ENCODE assay signal across 31 cellular contexts in genomic region chr13:91601273-91601672, GRCh38.
DNase-seq lines count a peak whose midpoint lies in the region; ATAC-seq, FAIRE-seq and TF ChIP-seq lines count a peak whose summit lies in the region.
"Had no signal": no experiment of that assay in that cellular context is flagged by ENCODE, and none has a peak within 500 bp of the region (broad histone marks: within the 10 kb centered on the region; RNA-seq: fewer than 3 reads in every experiment).

No MANE protein-coding gene starts in this region.

- POLR2A ChIA-PET in K562 (lab: Yijun Ruan, JAX) = interaction anchor here (1.1 kb wide), 1 partner anchor 353 kb away, joined by 3 read pairs; no protein-coding TSS in a partner anchor

- WGBS in K562 (ENCODE audit: insufficient coverage, low coverage, missing lambda C conversion rate) = 0% methylated on average over 9 of the region's 9 CpGs

- H3K4me1 ChIP-seq in K562 (replicated peaks in 1 of 2; ENCODE audit: control insufficient read depth in 2 of 2, insufficient read depth in 2 of 2, low read length in 2 of 2) = no peaks in the 10 kb centered on the region
- H3K4me1 ChIP-seq: A549; BE2C; BLaER1; BLaER1 treated with 17β-estradiol and CSF1 and Interleukin-3, amounts not matched to agents 10 nM and 100 nM; Caco-2 had no signal

- no peak for FAIRE-seq in K562 (lab: Jason Lieb, UNC)
- FAIRE-seq: A204.1, A549, D721Med had no signal

- ATAC-seq in K562 (peak; percentile 52; the same call in 2 of the 3 replicates), HG03565 (IDR thresholded peaks at IDR 0.05; ENCODE audit: unreplicated experiment) (no peak)
- ATAC-seq: A549; CD8-positive, alpha-beta T cell had no signal

- no peak for TF ChIP-seq RAD21 in K562 (CRISPR knock-in tag; conservative IDR thresholded peaks at IDR 0.05 in 1 of 2, IDR thresholded peaks at IDR 0.05 in 1 of 2)

- TF ChIP-seq POLR2A in K562 (conservative IDR thresholded peaks at IDR 0.05) = no peak

- TF ChIP-seq CTCF in K562 (IDR thresholded peaks at IDR 0.05 in 2 of 3, conservative IDR thresholded peaks at IDR 0.05 in 1 of 3; ENCODE audit: insufficient read depth in 2 of 3, low read depth in 1 of 3, low read length in 3 of 3) = no peak

- no peaks in the 10 kb centered on the region for H3K79me2 ChIP-seq in K562 (ENCODE audit: control insufficient read depth, insufficient read depth, low read length)

- no peaks in the 10 kb centered on the region for H3K9me3 ChIP-seq in K562 (replicated peaks; ENCODE audit: control insufficient read depth, insufficient read depth, low read depth, low read length)
- H3K9me3 ChIP-seq: A549; BE2C; BLaER1; BLaER1 treated with 17β-estradiol and CSF1 and Interleukin-3, amounts not matched to agents 10 nM and 100 nM; Caco-2 had no signal

- no peak overlapping the region for H3K4me2 ChIP-seq in K562 (ENCODE audit: insufficient read depth, low read length)
- H3K4me2 ChIP-seq: A549; BLaER1; BLaER1 treated with 17β-estradiol and CSF1 and Interleukin-3, amounts not matched to agents 10 nM and 100 nM had no signal

- in situ Hi-C loops in K562 (cut with MboI) = no loop called here

- peak; percentile 4 for DNase-seq in NCI-H69 (lab: John Stamatoyannopoulos, UW)
- DNase-seq in K562 (ENCODE audit: extremely low read depth in 1 of 4, low spot score in 3 of 4) = no peak
- DNase-seq in NCI-H748 treated with DMSO at 0.1 percent for 48 hours (lab: John Stamatoyannopoulos, UW) = no peak
- DNase-seq: 8988T; ACHN; AML-193; BE2C; C1 segment of cervical spinal cord; Caco-2; Calu3; CD4-positive, alpha-beta memory T cell; CD4-positive, alpha-beta T cell; CD4-positive, CD25-positive, alpha-beta regulatory T cell; CD8-positive, alpha-beta memory T cell; CD8-positive, alpha-beta T cell; COR-L47; DMS 273 treated with DMSO at 0.1 percent for 48 hours; DMS153; DMS53; DMS79; DMS79 treated with DMSO at 0.1 percent for 48 hours; DND-41; EL had no signal

- H3K4me3 ChIP-seq in K562 = no peak overlapping the region
- H3K4me3 ChIP-seq: A549; BLaER1; BLaER1 treated with 17β-estradiol and CSF1 and Interleukin-3, amounts not matched to agents 10 nM and 100 nM had no signal

- CTCF ChIA-PET in K562 (lab: Yijun Ruan, JAX; ENCODE audit: low intra/inter-chr PET ratio) = no interaction called here

- H3K9me1 ChIP-seq in K562 (ENCODE audit: control insufficient read depth, insufficient read depth, low read length) = no peaks in the 10 kb centered on the region

- intact Hi-C loops in K562 (cut with micrococcal nuclease) = no loop called here

- no peaks in the 10 kb centered on the region for H3K36me3 ChIP-seq in K562 (ENCODE audit: control insufficient read depth, insufficient read depth, low read length)
- H3K36me3 ChIP-seq: BE2C; BLaER1; BLaER1 treated with 17β-estradiol and CSF1 and Interleukin-3, amounts not matched to agents 10 nM and 100 nM had no signal

- no peak overlapping the region for H3K9ac ChIP-seq in K562 (ENCODE audit: insufficient read depth in 1 of 2, low read depth in 2 of 2, low read length in 2 of 2)
- H3K9ac ChIP-seq: BLaER1; BLaER1 treated with 17β-estradiol and CSF1 and Interleukin-3, amounts not matched to agents 10 nM and 100 nM had no signal

- BruUV-seq in K562 (replicated peaks; lab: Mats Ljungman, UMichigan) = no TSS peak

- no peak overlapping the region for H3K27ac ChIP-seq in K562 (ENCODE audit: extremely low read depth, low read depth, low read length)
- H3K27ac ChIP-seq: 22Rv1; A549; BLaER1; BLaER1 treated with 17β-estradiol and CSF1 and Interleukin-3, amounts not matched to agents 10 nM and 100 nM; C4-2B had no signal

- no peaks in the 10 kb centered on the region for H3K27me3 ChIP-seq in K562 (ENCODE audit: control insufficient read depth in 2 of 2, insufficient read depth in 2 of 2, low read length in 2 of 2)
- H3K27me3 ChIP-seq: BE2C; BLaER1; BLaER1 treated with 17β-estradiol and CSF1 and Interleukin-3, amounts not matched to agents 10 nM and 100 nM had no signal

- TF ChIP-seq EP300 in K562 (IDR thresholded peaks at IDR 0.05; ENCODE audit: low read length) = no peak

- no peak overlapping the region for H2AFZ ChIP-seq in K562 (ENCODE audit: low read depth, low read length)

- no peaks in the 10 kb centered on the region for H4K20me1 ChIP-seq in K562 (replicated peaks; ENCODE audit: control insufficient read depth, insufficient read depth, low read length)
- H4K20me1 ChIP-seq: BLaER1; BLaER1 treated with 17β-estradiol and CSF1 and Interleukin-3, amounts not matched to agents 10 nM and 100 nM had no signal

TF ChIP-seq in K562, 482 proteins besides CTCF, POLR2A, EP300 and RAD21 (continues in another document):
- TF ChIP-seq LEF1 (IDR thresholded peaks at IDR 0.05) (no peak), KAT8 (IDR thresholded peaks at IDR 0.05; ENCODE audit: low read depth) (no peak), TFAM (CRISPR knock-in tag; conservative IDR thresholded peaks at IDR 0.05) (no peak), CHD1 (IDR thresholded peaks at IDR 0.05; ENCODE audit: low read length) (no peak), ZNF609 (CRISPR knock-in tag; IDR thresholded peaks at IDR 0.05; ENCODE audit: borderline replicate concordance) (no peak), BRD9 (IDR thresholded peaks at IDR 0.05; ENCODE audit: low read depth, partially characterized antibody) (no peak), PHB (CRISPR knock-in tag; IDR thresholded peaks at IDR 0.05) (no peak), AFF4 (CRISPR knock-in tag; IDR thresholded peaks at IDR 0.05) (no peak), ZNF586 (CRISPR knock-in tag; conservative IDR thresholded peaks at IDR 0.05) (no peak)
